Comparison of ENCODE assay signal across 1 cellular context in the genomic region with DNA sequence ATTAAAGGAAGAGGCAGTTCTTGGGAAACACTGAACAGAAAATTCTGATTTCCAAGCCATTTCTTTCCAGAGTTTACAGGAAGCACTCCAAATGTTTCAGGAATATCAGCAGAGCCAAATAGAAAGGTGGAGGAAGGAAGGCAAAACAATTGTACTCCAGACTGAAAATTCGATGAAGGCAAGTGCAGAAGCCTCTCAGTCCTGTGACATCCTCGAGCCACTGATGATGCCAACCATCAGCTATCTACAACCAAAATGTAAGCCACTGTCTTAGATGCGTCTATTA.
TF ChIP-seq lines count a peak whose summit lies in the region.

No MANE protein-coding gene starts in this region.

TF ChIP-seq in HepG2, 621 proteins besides CTCF, POLR2A, EP300 and RAD21:
- TF ChIP-seq, protein P1, sequence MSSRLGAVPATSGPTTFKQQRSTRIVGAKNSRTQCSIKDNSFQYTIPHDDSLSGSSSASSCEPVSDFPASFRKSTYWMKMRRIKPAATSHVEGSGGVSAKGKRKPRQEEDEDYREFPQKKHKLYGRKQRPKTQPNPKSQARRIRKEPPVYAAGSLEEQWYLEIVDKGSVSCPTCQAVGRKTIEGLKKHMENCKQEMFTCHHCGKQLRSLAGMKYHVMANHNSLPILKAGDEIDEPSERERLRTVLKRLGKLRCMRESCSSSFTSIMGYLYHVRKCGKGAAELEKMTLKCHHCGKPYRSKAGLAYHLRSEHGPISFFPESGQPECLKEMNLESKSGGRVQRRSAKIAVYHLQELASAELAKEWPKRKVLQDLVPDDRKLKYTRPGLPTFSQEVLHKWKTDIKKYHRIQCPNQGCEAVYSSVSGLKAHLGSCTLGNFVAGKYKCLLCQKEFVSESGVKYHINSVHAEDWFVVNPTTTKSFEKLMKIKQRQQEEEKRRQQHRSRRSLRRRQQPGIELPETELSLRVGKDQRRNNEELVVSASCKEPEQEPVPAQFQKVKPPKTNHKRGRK (CRISPR knock-in tag; IDR thresholded peaks at IDR 0.05): no peak
- TF ChIP-seq, protein P2, sequence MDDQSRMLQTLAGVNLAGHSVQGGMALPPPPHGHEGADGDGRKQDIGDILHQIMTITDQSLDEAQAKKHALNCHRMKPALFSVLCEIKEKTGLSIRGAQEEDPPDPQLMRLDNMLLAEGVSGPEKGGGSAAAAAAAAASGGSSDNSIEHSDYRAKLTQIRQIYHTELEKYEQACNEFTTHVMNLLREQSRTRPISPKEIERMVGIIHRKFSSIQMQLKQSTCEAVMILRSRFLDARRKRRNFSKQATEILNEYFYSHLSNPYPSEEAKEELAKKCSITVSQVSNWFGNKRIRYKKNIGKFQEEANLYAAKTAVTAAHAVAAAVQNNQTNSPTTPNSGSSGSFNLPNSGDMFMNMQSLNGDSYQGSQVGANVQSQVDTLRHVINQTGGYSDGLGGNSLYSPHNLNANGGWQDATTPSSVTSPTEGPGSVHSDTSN (CRISPR knock-in tag; IDR thresholded peaks at IDR 0.05; ENCODE audit: borderline replicate concordance): no peak
- TF ChIP-seq ZNF776 (CRISPR knock-in tag; IDR thresholded peaks at IDR 0.05) (no peak), NFE2L2 (IDR thresholded peaks at IDR 0.05; ENCODE audit: low read length) (no peak), ZNF83 (CRISPR knock-in tag; IDR thresholded peaks at IDR 0.05; ENCODE audit: borderline replicate concordance) (no peak), RAD51 (IDR thresholded peaks at IDR 0.05; ENCODE audit: borderline replicate concordance) (no peak), ISL2 (CRISPR knock-in tag; IDR thresholded peaks at IDR 0.05) (no peak)
